In genomic region chr17:77475012-77475976, GRCh38 we compare ENCODE assay signal across 9 cellular contexts.
DNase-seq lines count a peak whose midpoint lies in the region; ATAC-seq and TF ChIP-seq lines count a peak whose summit lies in the region.
"Had no signal": no experiment of that assay in that cellular context is flagged by ENCODE, and none has a peak within 500 bp of the region (broad histone marks: within the 10 kb centered on the region; RNA-seq: fewer than 3 reads in every experiment).

No MANE protein-coding gene starts in this region.

- no TSS peak for BruUV-seq in Calu3 (replicated peaks; lab: Mats Ljungman, UMichigan)
- BruUV-seq in OCI-LY7 (replicated peaks; lab: Mats Ljungman, UMichigan): no TSS peak

- H3K4me2 ChIP-seq in OCI-LY7 (ENCODE audit: low read length): peak overlapping the region; percentile 82

- intact Hi-C loops in Calu3 (cut with micrococcal nuclease; ENCODE audit: unreplicated experiment) (no loop called here), OCI-LY7 (cut with micrococcal nuclease; ENCODE audit: unreplicated experiment) (loop anchor here (5.0 to 10.0 kb wide), 2 partner anchors 143 to 390 kb away; no protein-coding TSS in a partner anchor), stomach (cut with DNase I; ENCODE audit: low total_unique reads) (no loop called here)

- no peaks in the 10 kb centered on the region for H3K27me3 Mint-ChIP-seq in Calu3 (ENCODE audit: unreplicated experiment)

- TF ChIP-seq CTCF in Calu3 (IDR thresholded peaks at IDR 0.05; ENCODE audit: unreplicated experiment) (no peak), OCI-LY7 (conservative IDR thresholded peaks at IDR 0.05; ENCODE audit: low read length) (no peak), stomach (IDR thresholded peaks at IDR 0.05) (no peak)

- 62 to 73% (median 66%) methylated on average over 26 to 27 of the region's 27 CpGs for WGBS in stomach, 5 donors

- no peak for DNase-seq in Calu3
- DNase-seq in OCI-LY7 (ENCODE audit: low spot score): peak; percentile 73
- DNase-seq in activated naive CD4-positive, alpha-beta T cell treated with anti-CD3 and anti-CD28 coated beads, Interleukin-2, amount 50 U/mL, for 16 hours: peak; percentile 73
- DNase-seq in left kidney (ENCODE audit: low read depth, low spot score): peak; percentile 84
- DNase-seq in stomach: no peak
- DNase-seq in dedifferentiated amniotic fluid mesenchymal stem cell (ENCODE audit: extremely low spot score): no peak
- no peak for DNase-seq in SW 1271 (lab: John Stamatoyannopoulos, UW)

- H4K20me1 ChIP-seq in OCI-LY7 (ENCODE audit: insufficient read depth, low read length): no peaks in the 10 kb centered on the region

- H3K27ac ChIP-seq in OCI-LY7 (ENCODE audit: low read depth, low read length, poor library complexity, severe bottlenecking) (peak overlapping the region; percentile 91), stomach (peak overlapping the region in 4 of 5 donors; percentile 74 to 89 (median 86))
- H3K27ac ChIP-seq: neutrophil had no signal

- TF ChIP-seq EP300 in stomach (IDR thresholded peaks at IDR 0.05): no peak

- H3K4me1 Mint-ChIP-seq in Calu3 (ENCODE audit: low read depth, unreplicated experiment): peaks cover 64% of the 10 kb centered on the region

- CTCF ChIA-PET in Calu3 (lab: Charles Lee) (interaction anchor here (1.0 to 2.3 kb wide), 2 partner anchors 45 to 150 kb away, joined by 3 to 11 read pairs; no protein-coding TSS in a partner anchor), OCI-LY7 (lab: Charles Lee; ENCODE audit: unreplicated experiment) (interaction anchor here (1.1 kb wide), 1 partner anchor 26 kb away, joined by 4 read pairs; no protein-coding TSS in a partner anchor)

- H3K4me1 ChIP-seq in OCI-LY7 (ENCODE audit: insufficient read depth, low read length, poor library complexity, severe bottlenecking): peaks cover 100% of the 10 kb centered on the region
- peaks cover 97 to 100% (median 99%) of the 10 kb centered on the region in 4 donors for H3K4me1 ChIP-seq in stomach

- H3K36me3 Mint-ChIP-seq in Calu3 (ENCODE audit: insufficient read depth, unreplicated experiment): peaks cover 68% of the 10 kb centered on the region

- H3K4me3 ChIP-seq in OCI-LY7 (ENCODE audit: low read depth, low read length, poor library complexity, severe bottlenecking): peak overlapping the region; percentile 14
- no peak overlapping the region for H3K4me3 ChIP-seq in stomach

- peaks cover 79% of the 10 kb centered on the region for H3K36me3 ChIP-seq in OCI-LY7 (ENCODE audit: insufficient read depth, low read length)
- H3K36me3 ChIP-seq in stomach: peaks cover 0 to 4% (median 1%) of the 10 kb centered on the region in 4 donors
- H3K36me3 ChIP-seq: neutrophil had no signal

- H3K9me3 ChIP-seq in OCI-LY7 (ENCODE audit: low read length) (no peaks in the 10 kb centered on the region), stomach (no peaks in the 10 kb centered on the region)
- H3K9me3 ChIP-seq: neutrophil had no signal

- peak overlapping the region; percentile 29 for H3K4me3 Mint-ChIP-seq in Calu3 (ENCODE audit: low read depth, unreplicated experiment)

- H3K9me2 ChIP-seq in OCI-LY7 (ENCODE audit: insufficient read depth, low read length): no peaks in the 10 kb centered on the region

- no peak for TF ChIP-seq POLR2A in stomach (IDR thresholded peaks at IDR 0.05)

- POLR2A ChIA-PET in OCI-LY7 (lab: Charles Lee): interaction anchor here (0.6 to 6.8 kb wide), 9 partner anchors 10 to 1348 kb away, joined by 3 to 60 read pairs (median 5); no protein-coding TSS in a partner anchor

- no peaks in the 10 kb centered on the region for H3K27me3 ChIP-seq in stomach
- H3K27me3 ChIP-seq: neutrophil had no signal

- no peak overlapping the region for H2AFZ ChIP-seq in OCI-LY7 (ENCODE audit: low read length)

- peaks cover 100% of the 10 kb centered on the region for H3K79me2 ChIP-seq in OCI-LY7 (ENCODE audit: insufficient read depth, low read depth, low read length)

- ATAC-seq in HG03159 (IDR thresholded peaks at IDR 0.05; ENCODE audit: unreplicated experiment): no peak

- H3K9me3 Mint-ChIP-seq in Calu3 (ENCODE audit: low read depth, unreplicated experiment): no peaks in the 10 kb centered on the region

- peak overlapping the region; percentile 92 for H3K27ac Mint-ChIP-seq in Calu3 (ENCODE audit: unreplicated experiment)

Comparison
In these comparisons a context has a peak if more than half of its experiments do, and no peak if none do; other contexts are left out.
1. DNase-seq: peak in OCI-LY7 (single experiment), activated naive CD4-positive, alpha-beta T cell treated with anti-CD3 and anti-CD28 coated beads, Interleukin-2, amount 50 U/mL, for 16 hours (single experiment) and left kidney (single experiment); none in Calu3 (single experiment), stomach (single experiment), dedifferentiated amniotic fluid mesenchymal stem cell (single experiment) and SW 1271 (0 of 2).